11 cellular contexts compared by ENCODE assay signal in genomic region chr1:197692965-197693364, GRCh38.
A peak's percentile ranks its signal among the peaks of the same experiment; 100 is the strongest.
DNase-seq lines count a peak whose midpoint lies in the region; ATAC-seq, FAIRE-seq and TF ChIP-seq lines count a peak whose summit lies in the region.
"Had no signal": no experiment of that assay in that cellular context is flagged by ENCODE, and none has a peak within 500 bp of the region (broad histone marks: within the 10 kb centered on the region; RNA-seq: fewer than 3 reads in every experiment).

No MANE protein-coding gene starts in this region.

- FAIRE-seq in RCC 7860 (lab: Jason Lieb, UNC) = peak; percentile 56
- FAIRE-seq: urothelium cell line had no signal

- ATAC-seq in GM19035 (IDR thresholded peaks at IDR 0.05; ENCODE audit: unreplicated experiment) (peak; percentile 67), foreskin keratinocyte (no peak), esophagus mucosa (no peak)

- H3K36me3 ChIP-seq in tibial nerve = peaks cover 0 to 22% (median 0%) of the 10 kb centered on the region in 3 donors

- H3K27me3 ChIP-seq in foreskin keratinocyte (no peaks in the 10 kb centered on the region), tibial nerve (no peaks in the 10 kb centered on the region)
- H3K27me3 ChIP-seq: Peyer's patch had no signal

- H3K27ac ChIP-seq in foreskin keratinocyte (no peak overlapping the region), tibial nerve (no peak overlapping the region)

- H3K4me3 ChIP-seq in AG09309 (ENCODE audit: control insufficient read depth, low read depth, low read length) (no peak overlapping the region), tibial nerve (no peak overlapping the region)
- H3K4me3 ChIP-seq: Peyer's patch had no signal

- TF ChIP-seq CTCF in AG09309 (IDR thresholded peaks at IDR 0.05; ENCODE audit: control insufficient read depth, insufficient read depth, low read depth, low read length, missing control alignments) = peak; percentile 35
- peak; percentile 56 for TF ChIP-seq CTCF in foreskin keratinocyte (conservative IDR thresholded peaks at IDR 0.05)
- TF ChIP-seq CTCF in tibial nerve (IDR thresholded peaks at IDR 0.05) = no peak

- peaks cover 0 to 11% (median 5%) of the 10 kb centered on the region in 4 donors for H3K9me3 ChIP-seq in tibial nerve

- TF ChIP-seq POLR2A in tibial nerve (IDR thresholded peaks at IDR 0.05) = no peak

- peak; percentile 17 for DNase-seq in AG09309 (ENCODE audit: low read depth)
- DNase-seq in RCC 7860 (ENCODE audit: low spot score) = no peak
- DNase-seq in foreskin keratinocyte = peak in 1 of 2 donors; percentile 23
- no peak for DNase-seq in tibial nerve (ENCODE audit: low spot score in 2 of 2)
- DNase-seq in cerebellar nuclear complex (lab: John Stamatoyannopoulos, UW) = no peak
- DNase-seq in activated T-cell treated with anti-CD3 and anti-CD28 coated beads, Interleukin-2, amount 50 U/mL, for 1 hour = no peak
- DNase-seq: activated gamma-delta T cell treated with Interleukin-2 at 50 U/mL for 16 hours, Peyer's patch had no signal

- no peak for TF ChIP-seq EP300 in tibial nerve (IDR thresholded peaks at IDR 0.05)

- H3K4me1 ChIP-seq in foreskin keratinocyte (peaks cover 11% of the 10 kb centered on the region), tibial nerve (peaks cover 0 to 9% (median 4%) of the 10 kb centered on the region in 4 donors)

Comparison
In these comparisons a context has a peak if more than half of its experiments do, and no peak if none do; other contexts are left out.
1. CTCF ChIP-seq: peak in AG09309 (single experiment) and foreskin keratinocyte (single experiment); none in tibial nerve (0 of 5).